ENCODE assay signal across 1 cellular context in genomic region chr3:109356442-109357155, GRCh38.
TF ChIP-seq lines count a peak whose summit lies in the region.

No MANE protein-coding gene starts in this region.

TF ChIP-seq in GM23338, 12 proteins besides CTCF, POLR2A, EP300 and RAD21:
- TF ChIP-seq ZNF462 (CRISPR knock-in tag; IDR thresholded peaks at IDR 0.05): peak; percentile 14; the same call in 1 of the 2 replicates
- TF ChIP-seq ZNF114 (CRISPR knock-in tag; IDR thresholded peaks at IDR 0.05): no peak
- TF ChIP-seq POLR2AphosphoS5 (IDR thresholded peaks at IDR 0.05; ENCODE audit: low read depth): 0 out of 2 replicates have a peak, but pooled peaks have one; percentile 32
- TF ChIP-seq NANOG (IDR thresholded peaks at IDR 0.05; ENCODE audit: borderline replicate concordance): peak; percentile 83; the same call in 1 of the 2 replicates
